Comparison of ENCODE assay signal across 13 cellular contexts in the genomic region with DNA sequence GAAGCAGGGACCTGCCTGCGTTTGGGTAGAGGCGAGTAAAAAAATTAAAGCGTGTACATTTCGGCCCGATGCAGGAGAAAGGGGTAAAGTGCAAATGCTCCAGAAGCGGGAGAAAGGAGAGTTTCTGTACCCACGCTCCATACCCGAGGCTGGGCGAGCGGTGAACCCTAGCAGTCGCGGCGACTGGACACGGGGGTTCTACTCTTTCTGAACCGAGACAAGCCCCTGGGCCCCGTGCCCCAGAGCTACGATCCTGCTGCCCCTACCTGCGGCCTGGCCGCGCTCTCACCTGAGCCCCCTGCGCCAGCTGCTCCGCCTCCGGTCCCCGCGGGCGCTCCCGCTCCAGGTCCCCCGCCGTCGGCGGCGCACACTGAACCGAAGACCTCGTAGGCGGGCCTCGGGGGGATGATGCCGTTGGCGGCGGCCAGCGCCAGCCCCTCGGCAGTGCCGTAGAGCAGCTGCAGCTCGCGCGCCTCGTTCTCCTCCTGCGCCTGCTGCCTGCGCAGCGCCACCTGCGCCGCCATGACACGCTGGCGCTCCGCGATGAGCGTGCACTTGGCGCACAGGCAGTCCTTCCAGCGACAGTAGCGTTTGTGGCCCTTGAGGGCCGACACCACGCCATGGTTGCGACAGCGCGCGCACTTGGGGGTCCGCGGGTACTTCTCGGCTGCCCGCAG. TPM values are rescaled to one million over a fixed set of nuclear protein-coding genes. Genes with fewer than 3 reads are reported as not detected.
DNase-seq lines count a peak whose midpoint lies in the region; ATAC-seq and TF ChIP-seq lines count a peak whose summit lies in the region.
"Had no signal": no experiment of that assay in that cellular context is flagged by ENCODE, and none has a peak within 500 bp of the region (broad histone marks: within the 10 kb centered on the region; RNA-seq: fewer than 3 reads in every experiment).

No MANE protein-coding gene starts in this region.

- H3K9me3 Mint-ChIP-seq in activated CD4-positive, alpha-beta memory T cell treated with anti-CD3 and anti-CD28 coated beads, Interleukin-2, amount 10 ng/mL, durations not matched to agents 7 days and 5 days: no peaks in the 10 kb centered on the region
- no peaks in the 10 kb centered on the region for H3K9me3 Mint-ChIP-seq in activated CD4-positive, alpha-beta memory T cell treated with anti-CD3 and anti-CD28 coated beads for 36 hours
- H3K9me3 Mint-ChIP-seq in activated CD8-positive, alpha-beta T cell treated with anti-CD3 and anti-CD28 coated beads for 36 hours: no peaks in the 10 kb centered on the region
- H3K9me3 Mint-ChIP-seq: activated naive CD4-positive, alpha-beta T cell treated with anti-CD3 and anti-CD28 coated beads for 36 hours had no signal

- H3K36me3 ChIP-seq in iPS-18a (ENCODE audit: control insufficient read depth, low read depth, low read length): no peaks in the 10 kb centered on the region
- H3K36me3 ChIP-seq: sigmoid colon had no signal

- H3K36me3 Mint-ChIP-seq in activated CD4-positive, alpha-beta memory T cell treated with anti-CD3 and anti-CD28 coated beads, Interleukin-2, amount 10 ng/mL, durations not matched to agents 7 days and 5 days (ENCODE audit: low read depth): peaks cover 24% of the 10 kb centered on the region
- peaks cover 2% of the 10 kb centered on the region for H3K36me3 Mint-ChIP-seq in activated CD4-positive, alpha-beta memory T cell treated with anti-CD3 and anti-CD28 coated beads for 36 hours
- peaks cover 3% of the 10 kb centered on the region for H3K36me3 Mint-ChIP-seq in activated CD8-positive, alpha-beta T cell treated with anti-CD3 and anti-CD28 coated beads for 36 hours (ENCODE audit: low read depth)

- peak; percentile 29 for ATAC-seq in activated CD8-positive, alpha-beta T cell treated with anti-CD3 and anti-CD28 coated beads for 36 hours
- ATAC-seq in stimulated activated naive CD8-positive, alpha-beta T cell treated with anti-CD3 and anti-CD28 coated beads, Interleukin-15, Interleukin-2, amounts not matched to agents 100 U/mL and 50 U/mL, for 24 hours: no peak
- no peak for ATAC-seq in Right ventricle myocardium inferior

- TF ChIP-seq CTCF in activated CD8-positive, alpha-beta T cell treated with anti-CD3 and anti-CD28 coated beads for 36 hours (IDR thresholded peaks at IDR 0.05): no peak

- H3K9me3 ChIP-seq in iPS-18a (ENCODE audit: control insufficient read depth, low read depth, low read length): no peaks in the 10 kb centered on the region
- H3K9me3 ChIP-seq: sigmoid colon had no signal

- DNase-seq in activated CD4-positive, alpha-beta memory T cell treated with anti-CD3 and anti-CD28 coated beads, Interleukin-2, amount 10 ng/mL, durations not matched to agents 7 days and 5 days: no peak
- no peak for DNase-seq in activated CD4-positive, alpha-beta memory T cell treated with anti-CD3 and anti-CD28 coated beads for 36 hours
- peak; percentile 34 for DNase-seq in activated CD8-positive, alpha-beta T cell treated with anti-CD3 and anti-CD28 coated beads for 36 hours
- DNase-seq in stimulated activated naive CD8-positive, alpha-beta T cell treated with anti-CD3 and anti-CD28 coated beads, Interleukin-15, Interleukin-2, amounts not matched to agents 100 U/mL and 50 U/mL, for 24 hours: peak; percentile 24
- no peak for DNase-seq in Right ventricle myocardium inferior (ENCODE audit: missing footprints)
- DNase-seq in HuH-7 (ENCODE audit: low spot score): no peak
- DNase-seq in HK-2 (ENCODE audit: unreplicated experiment): no peak
- DNase-seq: activated naive CD4-positive, alpha-beta T cell treated with anti-CD3 and anti-CD28 coated beads for 36 hours; NCI-H526; sigmoid colon had no signal

- no peak overlapping the region for H3K27ac ChIP-seq in iPS-18a (ENCODE audit: low read length)
- H3K27ac ChIP-seq: sigmoid colon had no signal

- H3K27me3 Mint-ChIP-seq in activated CD4-positive, alpha-beta memory T cell treated with anti-CD3 and anti-CD28 coated beads, Interleukin-2, amount 10 ng/mL, durations not matched to agents 7 days and 5 days: peaks cover 81% of the 10 kb centered on the region
- H3K27me3 Mint-ChIP-seq in activated CD4-positive, alpha-beta memory T cell treated with anti-CD3 and anti-CD28 coated beads for 36 hours: peaks cover 80% of the 10 kb centered on the region
- peaks cover 82% of the 10 kb centered on the region for H3K27me3 Mint-ChIP-seq in activated CD8-positive, alpha-beta T cell treated with anti-CD3 and anti-CD28 coated beads for 36 hours

- POLR2A ChIA-PET in activated CD4-positive, alpha-beta memory T cell treated with anti-CD3 and anti-CD28 coated beads, Interleukin-2, amount 10 ng/mL, durations not matched to agents 7 days and 5 days (lab: Charles Lee): no interaction called here
- POLR2A ChIA-PET in activated CD4-positive, alpha-beta memory T cell treated with anti-CD3 and anti-CD28 coated beads for 36 hours (lab: Charles Lee): no interaction called here
- POLR2A ChIA-PET in activated CD8-positive, alpha-beta T cell treated with anti-CD3 and anti-CD28 coated beads for 36 hours (lab: Charles Lee): interaction anchor here (0.7 kb wide), 1 partner anchor 135 kb away, joined by 3 read pairs; no protein-coding TSS in a partner anchor

- H3K4me1 Mint-ChIP-seq in activated CD4-positive, alpha-beta memory T cell treated with anti-CD3 and anti-CD28 coated beads, Interleukin-2, amount 10 ng/mL, durations not matched to agents 7 days and 5 days: peaks cover 55% of the 10 kb centered on the region
- H3K4me1 Mint-ChIP-seq in activated CD4-positive, alpha-beta memory T cell treated with anti-CD3 and anti-CD28 coated beads for 36 hours (ENCODE audit: low read depth): peaks cover 61% of the 10 kb centered on the region
- peaks cover 55% of the 10 kb centered on the region for H3K4me1 Mint-ChIP-seq in activated CD8-positive, alpha-beta T cell treated with anti-CD3 and anti-CD28 coated beads for 36 hours (ENCODE audit: low read depth)

- H3K27me3 ChIP-seq in iPS-18a (ENCODE audit: control insufficient read depth, insufficient read depth, low read length): peaks cover 100% of the 10 kb centered on the region

- H3K4me1 ChIP-seq in iPS-18a (ENCODE audit: control insufficient read depth, low read depth, low read length): peaks cover 20% of the 10 kb centered on the region

- no peak overlapping the region for H3K27ac Mint-ChIP-seq in activated CD4-positive, alpha-beta memory T cell treated with anti-CD3 and anti-CD28 coated beads, Interleukin-2, amount 10 ng/mL, durations not matched to agents 7 days and 5 days
- no peak overlapping the region for H3K27ac Mint-ChIP-seq in activated CD4-positive, alpha-beta memory T cell treated with anti-CD3 and anti-CD28 coated beads for 36 hours
- H3K27ac Mint-ChIP-seq in activated CD8-positive, alpha-beta T cell treated with anti-CD3 and anti-CD28 coated beads for 36 hours: no peak overlapping the region
- H3K27ac Mint-ChIP-seq: activated naive CD4-positive, alpha-beta T cell treated with anti-CD3 and anti-CD28 coated beads for 36 hours had no signal

- H3K4me3 ChIP-seq in iPS-18a (ENCODE audit: low read length): peak overlapping the region; percentile 21
- H3K4me3 ChIP-seq: sigmoid colon had no signal

- intact Hi-C loops in activated CD4-positive, alpha-beta memory T cell treated with anti-CD3 and anti-CD28 coated beads for 36 hours (cut with micrococcal nuclease): loop anchor here (10.0 kb wide), 2 partner anchors 284 to 544 kb away; a partner anchor contains a TSS
- intact Hi-C loops in activated CD8-positive, alpha-beta T cell treated with anti-CD3 and anti-CD28 coated beads for 36 hours (cut with micrococcal nuclease): no loop called here
- intact Hi-C loops in Right ventricle myocardium inferior (cut with DNase I): no loop called here

- peak overlapping the region; percentile 21 for H3K4me3 Mint-ChIP-seq in activated CD4-positive, alpha-beta memory T cell treated with anti-CD3 and anti-CD28 coated beads, Interleukin-2, amount 10 ng/mL, durations not matched to agents 7 days and 5 days
- H3K4me3 Mint-ChIP-seq in activated CD4-positive, alpha-beta memory T cell treated with anti-CD3 and anti-CD28 coated beads for 36 hours: no peak overlapping the region
- H3K4me3 Mint-ChIP-seq in activated CD8-positive, alpha-beta T cell treated with anti-CD3 and anti-CD28 coated beads for 36 hours: peak overlapping the region; percentile 14

- CTCF ChIA-PET in activated CD4-positive, alpha-beta memory T cell treated with anti-CD3 and anti-CD28 coated beads, Interleukin-2, amount 10 ng/mL, durations not matched to agents 7 days and 5 days (lab: Charles Lee): no interaction called here
- CTCF ChIA-PET in activated CD4-positive, alpha-beta memory T cell treated with anti-CD3 and anti-CD28 coated beads for 36 hours (lab: Charles Lee): no interaction called here
- CTCF ChIA-PET in activated CD8-positive, alpha-beta T cell treated with anti-CD3 and anti-CD28 coated beads for 36 hours (lab: Charles Lee): no interaction called here

- no peak overlapping the region for H3K9ac ChIP-seq in iPS-18a (ENCODE audit: low read length)

RNA-seq across cellular contexts. Expression of a gene that starts 2.4 kb away (rescaled TPM):
- total RNA-seq in activated CD4-positive, alpha-beta memory T cell treated with anti-CD3 and anti-CD28 coated beads, Interleukin-2, amount 10 ng/mL, durations not matched to agents 7 days and 5 days: not detected
- not detected for total RNA-seq in activated CD4-positive, alpha-beta memory T cell treated with anti-CD3 and anti-CD28 coated beads for 36 hours
- not detected for total RNA-seq in activated CD8-positive, alpha-beta T cell treated with anti-CD3 and anti-CD28 coated beads for 36 hours
- total RNA-seq in Right ventricle myocardium inferior: not detected
- total RNA-seq: LHCN-M2; T-helper 2 cell treated with Interferon-gamma antibody and Interleukin-4, amounts not matched to agents 100 ng/mL and 5 ng/mL, for 36 hours had no signal

Comparison
In these comparisons a context has a peak if more than half of its experiments do, and no peak if none do; other contexts are left out.
1. DNase-seq: peak in activated CD8-positive, alpha-beta T cell treated with anti-CD3 and anti-CD28 coated beads for 36 hours (single experiment) and stimulated activated naive CD8-positive, alpha-beta T cell treated with anti-CD3 and anti-CD28 coated beads, Interleukin-15, Interleukin-2, amounts not matched to agents 100 U/mL and 50 U/mL, for 24 hours (single experiment); none in activated CD4-positive, alpha-beta memory T cell treated with anti-CD3 and anti-CD28 coated beads, Interleukin-2, amount 10 ng/mL, durations not matched to agents 7 days and 5 days (single experiment), activated CD4-positive, alpha-beta memory T cell treated with anti-CD3 and anti-CD28 coated beads for 36 hours (single experiment), Right ventricle myocardium inferior (single experiment), HuH-7 (single experiment) and HK-2 (single experiment).